12 cellular contexts compared by ENCODE assay signal in the genomic region with DNA sequence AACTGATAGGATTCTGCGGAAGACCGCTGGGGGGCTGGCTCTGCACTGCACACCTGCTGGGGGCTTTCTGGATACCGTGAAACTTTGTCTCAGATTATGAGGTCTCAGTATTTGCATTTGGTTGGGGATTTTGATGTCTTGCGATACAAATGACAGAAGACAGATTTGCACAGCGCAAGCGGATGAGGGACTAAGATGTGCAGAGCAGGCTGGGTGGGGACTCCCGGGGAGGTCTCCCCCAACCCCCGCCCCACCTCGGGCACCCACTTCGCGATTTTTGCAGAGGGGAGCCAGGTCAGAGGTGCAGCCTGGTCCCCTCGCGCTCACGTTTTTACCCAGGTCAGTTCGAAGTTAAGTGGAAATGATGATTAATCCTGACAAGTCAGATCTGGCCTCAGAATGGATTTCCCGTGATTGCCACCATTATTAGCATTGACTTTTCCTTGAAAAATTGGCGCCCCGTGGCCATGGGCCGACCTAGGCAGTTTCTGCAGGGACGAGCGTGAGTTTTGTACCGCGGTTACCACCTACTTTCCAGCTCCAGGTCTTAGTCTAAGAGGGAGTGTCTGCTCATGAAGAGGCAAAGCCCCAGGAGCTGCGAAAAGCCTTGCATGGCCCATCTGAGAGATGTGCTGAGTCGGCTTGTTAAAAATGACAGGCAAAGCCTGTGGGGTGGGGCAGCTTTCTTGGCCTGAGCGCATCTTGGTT. TPM values are rescaled to one million over a fixed set of nuclear protein-coding genes. Genes with fewer than 3 reads are reported as not detected.
DNase-seq lines count a peak whose midpoint lies in the region; ATAC-seq, FAIRE-seq and TF ChIP-seq lines count a peak whose summit lies in the region.
"Had no signal": no experiment of that assay in that cellular context is flagged by ENCODE, and none has a peak within 500 bp of the region (broad histone marks: within the 10 kb centered on the region; RNA-seq: fewer than 3 reads in every experiment).

No MANE protein-coding gene starts in this region.

- no peak for FAIRE-seq in K562 (lab: Jason Lieb, UNC)
- FAIRE-seq: GM12892 had no signal

- H3K36me3 ChIP-seq in ES-I3 (ENCODE audit: insufficient read depth, low read length) (no peaks in the 10 kb centered on the region), K562 (ENCODE audit: control insufficient read depth, insufficient read depth, low read length) (no peaks in the 10 kb centered on the region), thyroid gland (no peaks in the 10 kb centered on the region), SJCRH30 (no peaks in the 10 kb centered on the region)
- H3K36me3 ChIP-seq: colonic mucosa had no signal

- H3K27me3 Mint-ChIP-seq in nephron progenitor cell (ENCODE audit: low read depth, poor library complexity): peaks cover 91% of the 10 kb centered on the region

- H3K4me1 Mint-ChIP-seq in nephron progenitor cell: peaks cover 12% of the 10 kb centered on the region

- H3K79me2 ChIP-seq in K562 (ENCODE audit: control insufficient read depth, insufficient read depth, low read length): no peaks in the 10 kb centered on the region

- no peak overlapping the region for H3K4me2 ChIP-seq in K562 (ENCODE audit: insufficient read depth, low read length)

- H4K20me1 ChIP-seq in K562 (replicated peaks; ENCODE audit: control insufficient read depth, insufficient read depth, low read length): no peaks in the 10 kb centered on the region

- no peaks in the 10 kb centered on the region; the same call in 1 of the 2 replicates for H3K9me3 ChIP-seq in ES-I3 (ENCODE audit: control insufficient read depth, insufficient read depth, low read length)
- no peaks in the 10 kb centered on the region for H3K9me3 ChIP-seq in K562 (replicated peaks; ENCODE audit: control insufficient read depth, insufficient read depth, low read depth, low read length)
- H3K9me3 ChIP-seq in thyroid gland: no peaks in the 10 kb centered on the region
- no peaks in the 10 kb centered on the region for H3K9me3 ChIP-seq in SJCRH30 (replicated peaks)
- H3K9me3 ChIP-seq: colonic mucosa had no signal

- peaks cover 5% of the 10 kb centered on the region; the same call in 1 of the 2 replicates for H3K4me1 ChIP-seq in ES-I3 (ENCODE audit: insufficient read depth, low read length)
- peaks cover 4% of the 10 kb centered on the region in 2 experiments; a peak in 2 of 5 replicates for H3K4me1 ChIP-seq in K562 (replicated peaks in 1 of 2; ENCODE audit: control insufficient read depth in 2 of 2, insufficient read depth in 2 of 2, low read length in 2 of 2)
- H3K4me1 ChIP-seq in thyroid gland: peaks cover 5 to 22% of the 10 kb centered on the region in 2 donors
- H3K4me1 ChIP-seq in SJCRH30: no peaks in the 10 kb centered on the region

- no peaks in the 10 kb centered on the region for H3K9me3 Mint-ChIP-seq in nephron progenitor cell

- peak overlapping the region; percentile 77 for H3K4me3 Mint-ChIP-seq in nephron progenitor cell

- no peak for TF ChIP-seq EP300 in K562 (IDR thresholded peaks at IDR 0.05; ENCODE audit: low read length)

- H3K9me1 ChIP-seq in K562 (ENCODE audit: control insufficient read depth, insufficient read depth, low read length): no peaks in the 10 kb centered on the region

- H3K27ac Mint-ChIP-seq in nephron progenitor cell: no peak overlapping the region

- no peak for TF ChIP-seq CTCF in K562 (IDR thresholded peaks at IDR 0.05 in 2 of 3, conservative IDR thresholded peaks at IDR 0.05 in 1 of 3; ENCODE audit: insufficient read depth in 2 of 3, low read depth in 1 of 3, low read length in 3 of 3)
- no peak for TF ChIP-seq CTCF in nephron progenitor cell (IDR thresholded peaks at IDR 0.05)
- TF ChIP-seq CTCF in thyroid gland (IDR thresholded peaks at IDR 0.05): no peak

- no peaks in the 10 kb centered on the region for H3K36me3 Mint-ChIP-seq in nephron progenitor cell (ENCODE audit: low read depth)

- POLR2A ChIA-PET in K562 (lab: Yijun Ruan, JAX): interaction anchor here (0.7 to 1.8 kb wide), 2 partner anchors 8 to 24 kb away, joined by 3 to 4 read pairs; no protein-coding TSS in a partner anchor

- in situ Hi-C loops in K562 (cut with MboI): no loop called here

- peak overlapping the region; percentile 48; the same call in 1 of the 2 replicates for H3K9ac ChIP-seq in ES-I3 (ENCODE audit: low read depth, low read length)
- no peak overlapping the region for H3K9ac ChIP-seq in K562 (ENCODE audit: insufficient read depth in 1 of 2, low read depth in 2 of 2, low read length in 2 of 2)

- peak; percentile 40 for ATAC-seq in HG02973 (IDR thresholded peaks at IDR 0.05; ENCODE audit: unreplicated experiment)
- no peak for ATAC-seq in K562
- ATAC-seq in GM21825 (IDR thresholded peaks at IDR 0.05; ENCODE audit: unreplicated experiment): no peak

- peaks cover 4 to 15% of the 10 kb centered on the region in 2 experiments; a peak in 4 of 5 replicates for H3K27me3 ChIP-seq in K562 (ENCODE audit: control insufficient read depth in 2 of 2, insufficient read depth in 2 of 2, low read length in 2 of 2)
- H3K27me3 ChIP-seq in thyroid gland: no peaks in the 10 kb centered on the region
- H3K27me3 ChIP-seq in SJCRH30: peaks cover 17% of the 10 kb centered on the region

- no peak overlapping the region for H3K27ac ChIP-seq in K562 (ENCODE audit: extremely low read depth, low read depth, low read length)
- no peak overlapping the region for H3K27ac ChIP-seq in thyroid gland
- no peak overlapping the region for H3K27ac ChIP-seq in SJCRH30
- H3K27ac ChIP-seq: colonic mucosa had no signal

- no peak overlapping the region for H3K4me3 ChIP-seq in K562
- H3K4me3 ChIP-seq in thyroid gland (replicated peaks in 1 of 3): peak overlapping the region in 1 of 3 donors; percentile 90
- H3K4me3 ChIP-seq in SJCRH30: no peak overlapping the region
- H3K4me3 ChIP-seq: lung had no signal

- intact Hi-C loops in K562 (cut with micrococcal nuclease) (no loop called here), thyroid gland (cut with DNase I) (loop anchor here (5.0 kb wide), 1 partner anchor 288 kb away; no protein-coding TSS in a partner anchor)

- no peak for TF ChIP-seq RAD21 in K562 (CRISPR knock-in tag; conservative IDR thresholded peaks at IDR 0.05 in 1 of 2, IDR thresholded peaks at IDR 0.05 in 1 of 2)

- no peak overlapping the region for H2AFZ ChIP-seq in K562 (ENCODE audit: low read depth, low read length)

- 15% methylated on average over 20 of the region's 26 CpGs for WGBS in K562 (ENCODE audit: insufficient coverage, low coverage, missing lambda C conversion rate)
- WGBS in thyroid gland, 2 donors: 40 to 41% methylated on average over 19 to 26 of the region's 26 CpGs

- DNase-seq in K562 (ENCODE audit: extremely low read depth in 1 of 4, low spot score in 3 of 4) (no peak), nephron progenitor cell (no peak), amniotic stem cell (lab: John Stamatoyannopoulos, UW) (no peak), thyroid gland (no peak), SJCRH30 (no peak)
- DNase-seq: colonic mucosa, NCI-H2227 treated with DMSO at 0.1 percent for 48 hours had no signal

- no TSS peak for BruUV-seq in K562 (replicated peaks; lab: Mats Ljungman, UMichigan)

- CTCF ChIA-PET in K562 (lab: Yijun Ruan, JAX; ENCODE audit: low intra/inter-chr PET ratio): no interaction called here

- TF ChIP-seq POLR2A in K562 (conservative IDR thresholded peaks at IDR 0.05) (no peak), thyroid gland (IDR thresholded peaks at IDR 0.05) (no peak)

RNA-seq across cellular contexts. Expression of gene GJB2, which starts 1.3 kb away (rescaled TPM):
- total RNA-seq in K562 (2011; cell fraction: chromatin; rRNA removed; ENCODE audit: low replicate concordance): not detected in 2 replicates
- total RNA-seq in K562 (2011; cell fraction: nucleolus; rRNA removed): not detected in 2 replicates
- not detected in 2 replicates for total RNA-seq in K562 (2011; cell fraction: nucleoplasm; rRNA removed)
- not detected in 2 replicates for total RNA-seq in K562 (2014; rRNA removed)
- not detected in 2 replicates for total RNA-seq in K562 (2014; rRNA removed; fragmentation: Illumina TruSeq; extraction: Trizol)
- total RNA-seq in K562 (2015; rRNA removed; fragmentation: Illumina TruSeq; extraction: Trizol): not detected in 2 replicates
- 0.07 TPM in 1 of 2 replicates, not detected in the other for total RNA-seq in K562 (2021)
- polyA plus RNA-seq in K562 (2011; rRNA removed): not detected in 2 replicates
- polyA plus RNA-seq in K562 (2011; cell fraction: cytosol; rRNA removed): not detected in 2 replicates
- not detected in 2 replicates for polyA plus RNA-seq in K562 (2011; cell fraction: nucleus; rRNA removed)
- not detected in 2 replicates for polyA plus RNA-seq in K562 (2012)
- not detected in 2 replicates for polyA plus RNA-seq in K562 (2014; fragmentation: Illumina TruSeq; extraction: Trizol)
- polyA plus RNA-seq in K562 (2014; fragmentation: Nextera tagmentation; extraction: Ambion mirVana): not detected
- polyA plus RNA-seq in K562 (2014; rRNA removed): not detected in 2 replicates
- not detected in 2 replicates for polyA minus RNA-seq in K562 (2011; rRNA and poly(A)+ RNA removed)
- polyA minus RNA-seq in K562 (2011; cell fraction: cytosol; rRNA and poly(A)+ RNA removed): not detected in 2 replicates
- not detected in 2 replicates for polyA minus RNA-seq in K562 (2011; cell fraction: nucleus; rRNA and poly(A)+ RNA removed)
- total RNA-seq in thyroid gland: 1 to 10 TPM in 2 of 4 donors, under 1 TPM in 2; 0.46 to 3.1 (median 1.4) TPM
- total RNA-seq in SJCRH30 (2014; rRNA removed; shearing (Covaris generic)): not detected in 2 replicates

RNA-seq across cellular contexts. Expression of gene GJA3, which starts 33.2 kb away (rescaled TPM):
- 0.07 TPM in 1 of 2 replicates, not detected in the other for total RNA-seq in K562 (2011; cell fraction: chromatin; rRNA removed; ENCODE audit: low replicate concordance)
- 0.13 and 0.17 TPM in 2 replicates for total RNA-seq in K562 (2011; cell fraction: nucleolus; rRNA removed)
- 0.15 and 0.31 TPM in 2 replicates for total RNA-seq in K562 (2011; cell fraction: nucleoplasm; rRNA removed)
- total RNA-seq in K562 (2014; rRNA removed): not detected in 2 replicates
- total RNA-seq in K562 (2014; rRNA removed; fragmentation: Illumina TruSeq; extraction: Trizol): 0.04 TPM in 1 of 2 replicates, not detected in the other
- 0.04 TPM in 1 of 2 replicates, not detected in the other for total RNA-seq in K562 (2015; rRNA removed; fragmentation: Illumina TruSeq; extraction: Trizol)
- total RNA-seq in K562 (2021): 0.02 and 0.04 TPM in 2 replicates
- polyA plus RNA-seq in K562 (2011; rRNA removed): 0.03 and 0.13 TPM in 2 replicates
- 0.01 and 0.18 TPM in 2 replicates for polyA plus RNA-seq in K562 (2011; cell fraction: cytosol; rRNA removed)
- polyA plus RNA-seq in K562 (2011; cell fraction: nucleus; rRNA removed): 0.07 TPM in 1 of 2 replicates, not detected in the other
- polyA plus RNA-seq in K562 (2012): 0.12 TPM in 1 of 2 replicates, not detected in the other
- 0.03 TPM in 2 replicates for polyA plus RNA-seq in K562 (2014; fragmentation: Illumina TruSeq; extraction: Trizol)
- polyA plus RNA-seq in K562 (2014; fragmentation: Nextera tagmentation; extraction: Ambion mirVana): not detected
- polyA plus RNA-seq in K562 (2014; rRNA removed): not detected in 2 replicates
- 0.03 and 0.28 TPM in 2 replicates for polyA minus RNA-seq in K562 (2011; rRNA and poly(A)+ RNA removed)
- 0.38 TPM in 1 of 2 replicates, not detected in the other for polyA minus RNA-seq in K562 (2011; cell fraction: cytosol; rRNA and poly(A)+ RNA removed)
- 0.13 TPM in 1 of 2 replicates, not detected in the other for polyA minus RNA-seq in K562 (2011; cell fraction: nucleus; rRNA and poly(A)+ RNA removed)
- total RNA-seq in thyroid gland: under 1 TPM; 0.11 to 0.54 (median 0.41) TPM
- total RNA-seq in SJCRH30 (2014; rRNA removed; shearing (Covaris generic)): not detected in 2 replicates

RNA-seq across cellular contexts. Expression of gene GJB6, which starts 38.0 kb away (rescaled TPM):
- not detected in 2 replicates for total RNA-seq in K562 (2011; cell fraction: chromatin; rRNA removed; ENCODE audit: low replicate concordance)
- total RNA-seq in K562 (2011; cell fraction: nucleolus; rRNA removed): not detected in 2 replicates
- total RNA-seq in K562 (2011; cell fraction: nucleoplasm; rRNA removed): not detected in 2 replicates
- total RNA-seq in K562 (2014; rRNA removed) (not detected in 2 replicates), K562 (2014; rRNA removed; fragmentation: Illumina TruSeq; extraction: Trizol) (not detected in 2 replicates), K562 (2015; rRNA removed; fragmentation: Illumina TruSeq; extraction: Trizol) (not detected in 2 replicates), K562 (2021) (not detected in 2 replicates), thyroid gland (1 to 10 TPM in 3 of 4 donors, under 1 TPM in 1; 0.54 to 4.3 (median 1.7) TPM)
- polyA plus RNA-seq in K562 (2011; rRNA removed) (not detected in 2 replicates), K562 (2014; fragmentation: Illumina TruSeq; extraction: Trizol) (not detected in 2 replicates), K562 (2014; fragmentation: Nextera tagmentation; extraction: Ambion mirVana) (not detected), K562 (2014; rRNA removed) (not detected in 2 replicates)
- polyA plus RNA-seq in K562 (2011; cell fraction: cytosol; rRNA removed): not detected in 2 replicates
- not detected in 2 replicates for polyA plus RNA-seq in K562 (2011; cell fraction: nucleus; rRNA removed)
- polyA plus RNA-seq in K562 (2012): not detected in 2 replicates
- not detected in 2 replicates for polyA minus RNA-seq in K562 (2011; rRNA and poly(A)+ RNA removed)
- not detected in 2 replicates for polyA minus RNA-seq in K562 (2011; cell fraction: cytosol; rRNA and poly(A)+ RNA removed)
- polyA minus RNA-seq in K562 (2011; cell fraction: nucleus; rRNA and poly(A)+ RNA removed): not detected in 2 replicates
- not detected in 2 replicates for total RNA-seq in SJCRH30 (2014; rRNA removed; shearing (Covaris generic))
- total RNA-seq: colonic mucosa, lung had no signal
